ENCODE assay signal across 7 cellular contexts in genomic region chr16:72501739-72502653, GRCh38.
DNase-seq lines count a peak whose midpoint lies in the region; ATAC-seq and TF ChIP-seq lines count a peak whose summit lies in the region.

No MANE protein-coding gene starts in this region.

- H3K36me3 ChIP-seq in HCT116 (ENCODE audit: control insufficient read depth in 1 of 2, insufficient read depth in 2 of 2, low read length in 2 of 2) (no peaks in the 10 kb centered on the region), SK-N-MC (ENCODE audit: insufficient read depth, low read length) (no peaks in the 10 kb centered on the region), colonic mucosa (no peaks in the 10 kb centered on the region)

- RAD21 ChIA-PET in HCT116 (lab: Charles Lee; ENCODE audit: low non-redundant PET in 1 of 2, low total read pairs in 2 of 2, uncharacterized antibody in 2 of 2, unreplicated experiment in 2 of 2) = interaction anchor here in 1 of 2 experiments (1.2 kb wide), 1 partner anchor 1377 kb away, joined by 6 read pairs; no protein-coding TSS in a partner anchor

- H3K4me2 ChIP-seq in HCT116 (ENCODE audit: low read length) = no peak overlapping the region

- peak; percentile 72 for DNase-seq in GM10266 (ENCODE audit: extremely low spot score)
- DNase-seq in HCT116 (ENCODE audit: low read depth, low spot score) = peak; percentile 56
- peak; percentile 68 for DNase-seq in NCI-H1092 treated with DMSO at 0.1 percent for 48 hours (lab: John Stamatoyannopoulos, UW)
- peak; percentile 8 for DNase-seq in SK-N-MC (ENCODE audit: low read depth, low spot score)
- DNase-seq in colonic mucosa = peak; percentile 54
- peak; percentile 91 for DNase-seq in left kidney (ENCODE audit: low read depth, low spot score)
- peak; percentile 55 for DNase-seq in stimulated activated CD8-positive, alpha-beta memory T cell treated with anti-CD3 and anti-CD28 coated beads, Interleukin-4, amount 100 ng/mL, for 48 hours

- no peak for TF ChIP-seq POLR2A in HCT116 (IDR thresholded peaks at IDR 0.05; ENCODE audit: borderline replicate concordance, extremely low read depth, insufficient read depth, insufficient read length)

- H3K27me3 ChIP-seq in HCT116 (ENCODE audit: insufficient read depth, low read length) = no peaks in the 10 kb centered on the region
- H3K27me3 ChIP-seq in colonic mucosa = no peaks in the 10 kb centered on the region

- H3K9me2 ChIP-seq in HCT116 (ENCODE audit: insufficient read depth) = no peaks in the 10 kb centered on the region

- peak; percentile 93 for ATAC-seq in HCT116

- H3K9me3 ChIP-seq in HCT116 (ENCODE audit: control insufficient read depth in 1 of 2, insufficient read depth in 1 of 2, low read depth in 1 of 2, low read length in 2 of 2) = no peaks in the 10 kb centered on the region
- no peaks in the 10 kb centered on the region for H3K9me3 ChIP-seq in SK-N-MC (ENCODE audit: low read depth, low read length)
- H3K9me3 ChIP-seq in colonic mucosa = no peaks in the 10 kb centered on the region

- BruUV-seq in HCT116 (replicated peaks; lab: Mats Ljungman, UMichigan) = no TSS peak

- H2AFZ ChIP-seq in HCT116 (ENCODE audit: low read depth, low read length, poor library complexity, severe bottlenecking) = no peak overlapping the region

- H3K4me3 ChIP-seq in HCT116 (replicated peaks in 1 of 2; ENCODE audit: low read depth in 1 of 2, low read length in 2 of 2) (no peak overlapping the region), SK-N-MC (no peak overlapping the region), colonic mucosa (no peak overlapping the region)

- CTCF ChIA-PET in HCT116 (lab: Charles Lee) = interaction anchor here (0.8 to 1.7 kb wide), 5 partner anchors 331 to 1773 kb away, joined by 3 to 6 read pairs (median 3); no protein-coding TSS in a partner anchor

- peak; percentile 87 for TF ChIP-seq CTCF in GM10266 (IDR thresholded peaks at IDR 0.05; ENCODE audit: control insufficient read depth, insufficient read depth, low read depth, missing control alignments)
- peak; percentile 71 to 93 (median 85); a peak in 5 of 6 replicates for TF ChIP-seq CTCF in HCT116 (IDR thresholded peaks at IDR 0.05 in 2 of 3, conservative IDR thresholded peaks at IDR 0.05 in 1 of 3; ENCODE audit: borderline replicate concordance in 1 of 3, insufficient read depth in 1 of 3, low read depth in 2 of 3, low read length in 2 of 3)
- TF ChIP-seq CTCF in colonic mucosa (IDR thresholded peaks at IDR 0.05) = peak; percentile 72

- H3K27ac ChIP-seq in HCT116 (ENCODE audit: low read depth, low read length) = no peak overlapping the region
- no peak overlapping the region for H3K27ac ChIP-seq in SK-N-MC
- no peak overlapping the region for H3K27ac ChIP-seq in colonic mucosa

- H3K9ac ChIP-seq in HCT116 (ENCODE audit: low read length) = no peak overlapping the region
- no peak overlapping the region for H3K9ac ChIP-seq in SK-N-MC (ENCODE audit: insufficient read length)
- H3K9ac ChIP-seq in colonic mucosa (ENCODE audit: low read depth in 2 of 2, low read length in 2 of 2) = no peak overlapping the region

- no peaks in the 10 kb centered on the region for H3K4me1 ChIP-seq in HCT116 (ENCODE audit: control insufficient read depth in 1 of 2, insufficient read depth in 2 of 2, low read length in 2 of 2)
- H3K4me1 ChIP-seq in colonic mucosa = no peaks in the 10 kb centered on the region

- intact Hi-C loops in HCT116 (cut with micrococcal nuclease) = loop anchor here (2.0 to 10.0 kb wide), 7 partner anchors 330 to 1773 kb away; no protein-coding TSS in a partner anchor
- intact Hi-C loops in colonic mucosa (cut with DNase I) = no loop called here

- H3K79me2 ChIP-seq in HCT116 (ENCODE audit: insufficient read depth, low read length) = no peaks in the 10 kb centered on the region

- peak; percentile 93 for TF ChIP-seq RAD21 in HCT116 (IDR thresholded peaks at IDR 0.05; ENCODE audit: low read depth)

- H4K20me1 ChIP-seq in HCT116 (ENCODE audit: insufficient read depth) = no peaks in the 10 kb centered on the region; the same call in 1 of the 2 replicates

- POLR2A ChIA-PET in HCT116 (lab: Charles Lee) = no interaction called here

TF ChIP-seq in HCT116, 20 proteins besides CTCF, POLR2A, EP300 and RAD21:
- TF ChIP-seq YY1 (IDR thresholded peaks at IDR 0.05; ENCODE audit: extremely low read depth, insufficient replicate concordance, low read depth, low read length) = peak; percentile 39
- TF ChIP-seq EZH2phosphoT487 (IDR thresholded peaks at IDR 0.05; ENCODE audit: borderline replicate concordance) = no peak
- TF ChIP-seq, protein P1, sequence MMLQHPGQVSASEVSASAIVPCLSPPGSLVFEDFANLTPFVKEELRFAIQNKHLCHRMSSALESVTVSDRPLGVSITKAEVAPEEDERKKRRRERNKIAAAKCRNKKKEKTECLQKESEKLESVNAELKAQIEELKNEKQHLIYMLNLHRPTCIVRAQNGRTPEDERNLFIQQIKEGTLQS (IDR thresholded peaks at IDR 0.05) = no peak
- TF ChIP-seq, protein P2, sequence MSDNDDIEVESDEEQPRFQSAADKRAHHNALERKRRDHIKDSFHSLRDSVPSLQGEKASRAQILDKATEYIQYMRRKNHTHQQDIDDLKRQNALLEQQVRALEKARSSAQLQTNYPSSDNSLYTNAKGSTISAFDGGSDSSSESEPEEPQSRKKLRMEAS (IDR thresholded peaks at IDR 0.05) = 0 out of 2 replicates have a peak, but pooled peaks have one; percentile 15

Comparison
In these comparisons a context has a peak if more than half of its experiments do, and no peak if none do; other contexts are left out.
1. DNase-seq: peak in every context shown above with its lines; median percentile 91 in left kidney; 72 in GM10266; 68 in NCI-H1092 treated with DMSO at 0.1 percent for 48 hours; 56 in HCT116; 55 in stimulated activated CD8-positive, alpha-beta memory T cell treated with anti-CD3 and anti-CD28 coated beads, Interleukin-4, amount 100 ng/mL, for 48 hours; 54 in colonic mucosa; 8 in SK-N-MC.